1 cellular context compared by ENCODE assay signal in the genomic region with DNA sequence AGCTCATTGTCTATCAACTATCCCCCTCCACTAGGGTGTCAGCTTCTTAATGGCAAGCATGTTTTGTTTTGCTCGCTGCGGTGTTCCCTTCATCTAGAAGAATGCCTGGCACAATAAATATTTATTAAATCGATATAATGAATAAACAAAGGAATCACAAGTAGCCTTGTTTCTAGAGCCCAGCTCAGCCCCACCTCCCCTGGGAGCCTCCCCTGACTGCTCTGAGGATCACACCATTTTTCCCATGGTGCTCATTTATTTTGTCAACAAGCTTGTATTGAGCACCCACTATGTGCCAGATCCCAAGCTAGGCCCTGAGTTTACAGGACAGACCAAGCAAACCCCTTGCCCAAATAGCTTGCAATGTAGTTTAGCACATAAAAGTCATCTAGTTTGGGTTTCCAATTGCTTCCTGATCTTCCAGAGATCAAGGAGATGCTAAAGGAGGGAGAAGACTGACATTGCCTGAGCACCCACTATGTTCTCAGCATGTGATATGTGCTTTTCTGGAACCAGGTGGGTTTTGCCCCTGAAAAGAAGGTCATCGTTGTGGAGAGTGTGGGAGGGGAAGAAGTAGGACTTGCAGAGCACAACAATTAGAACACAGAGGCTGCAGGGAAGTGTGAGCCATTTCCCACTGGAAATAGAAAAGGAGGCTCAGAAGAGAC.
TF ChIP-seq lines count a peak whose summit lies in the region.

No MANE protein-coding gene starts in this region.

TF ChIP-seq in HepG2, 621 proteins besides CTCF, POLR2A, EP300 and RAD21 (continued from another document and continues in another):
- no peak for TF ChIP-seq ZUFSP (CRISPR knock-in tag; IDR thresholded peaks at IDR 0.05; ENCODE audit: borderline replicate concordance)
- no peak for TF ChIP-seq ZFP37 (CRISPR knock-in tag; IDR thresholded peaks at IDR 0.05; ENCODE audit: borderline replicate concordance)
- TF ChIP-seq ZMAT3 (CRISPR knock-in tag; conservative IDR thresholded peaks at IDR 0.05) = no peak
- TF ChIP-seq MEIS2 (CRISPR knock-in tag; IDR thresholded peaks at IDR 0.05) = no peak
- TF ChIP-seq FOXA1 (IDR thresholded peaks at IDR 0.05) = no peak
- peak; percentile 71 for TF ChIP-seq FOXA1 (CRISPR knock-in tag; IDR thresholded peaks at IDR 0.05)
- no peak for TF ChIP-seq STAG1 (CRISPR knock-in tag; IDR thresholded peaks at IDR 0.05)
- TF ChIP-seq FLYWCH1 (CRISPR knock-in tag; IDR thresholded peaks at IDR 0.05) = no peak
- TF ChIP-seq LRRFIP1 (CRISPR knock-in tag; conservative IDR thresholded peaks at IDR 0.05) = no peak
- TF ChIP-seq ATF5 (CRISPR knock-in tag; IDR thresholded peaks at IDR 0.05; ENCODE audit: low read depth) = no peak
- TF ChIP-seq ZFP36L1 (CRISPR knock-in tag; IDR thresholded peaks at IDR 0.05) = no peak
- no peak for TF ChIP-seq RBAK (CRISPR knock-in tag; IDR thresholded peaks at IDR 0.05)
- TF ChIP-seq ZNF337 (CRISPR knock-in tag; IDR thresholded peaks at IDR 0.05; ENCODE audit: borderline replicate concordance, low read depth) = no peak
- TF ChIP-seq ZNF101 (CRISPR knock-in tag; IDR thresholded peaks at IDR 0.05; ENCODE audit: borderline replicate concordance, low read depth) = no peak
- TF ChIP-seq ZSCAN30 (CRISPR knock-in tag; IDR thresholded peaks at IDR 0.05) = no peak
- no peak for TF ChIP-seq JDP2 (CRISPR knock-in tag; IDR thresholded peaks at IDR 0.05; ENCODE audit: borderline replicate concordance)
- TF ChIP-seq HNRNPH1 (optimal IDR thresholded peaks at IDR 0.05; ENCODE audit: low read depth, low read length) = no peak
- no peak for TF ChIP-seq ZNF569 (CRISPR knock-in tag; IDR thresholded peaks at IDR 0.05; ENCODE audit: borderline replicate concordance)
- TF ChIP-seq ZFY (CRISPR knock-in tag; IDR thresholded peaks at IDR 0.05) = peak; percentile 30; the same call in 1 of the 2 replicates
- no peak for TF ChIP-seq EED (CRISPR knock-in tag; IDR thresholded peaks at IDR 0.05)
- TF ChIP-seq HOXA7 (CRISPR knock-in tag; IDR thresholded peaks at IDR 0.05) = no peak
- TF ChIP-seq ZNF713 (CRISPR knock-in tag; IDR thresholded peaks at IDR 0.05) = no peak
- TF ChIP-seq ATM (IDR thresholded peaks at IDR 0.05; ENCODE audit: borderline replicate concordance) = no peak
- TF ChIP-seq FOXM1 (CRISPR knock-in tag; IDR thresholded peaks at IDR 0.05) = no peak
- TF ChIP-seq IKZF4 (CRISPR knock-in tag; IDR thresholded peaks at IDR 0.05; ENCODE audit: borderline replicate concordance, low read depth, not compliant biosample characterization) = no peak
- TF ChIP-seq ZNF263 (CRISPR knock-in tag; IDR thresholded peaks at IDR 0.05) = no peak
- no peak for TF ChIP-seq NFE2L1 (CRISPR knock-in tag; IDR thresholded peaks at IDR 0.05; ENCODE audit: borderline replicate concordance)
- TF ChIP-seq, protein P1, sequence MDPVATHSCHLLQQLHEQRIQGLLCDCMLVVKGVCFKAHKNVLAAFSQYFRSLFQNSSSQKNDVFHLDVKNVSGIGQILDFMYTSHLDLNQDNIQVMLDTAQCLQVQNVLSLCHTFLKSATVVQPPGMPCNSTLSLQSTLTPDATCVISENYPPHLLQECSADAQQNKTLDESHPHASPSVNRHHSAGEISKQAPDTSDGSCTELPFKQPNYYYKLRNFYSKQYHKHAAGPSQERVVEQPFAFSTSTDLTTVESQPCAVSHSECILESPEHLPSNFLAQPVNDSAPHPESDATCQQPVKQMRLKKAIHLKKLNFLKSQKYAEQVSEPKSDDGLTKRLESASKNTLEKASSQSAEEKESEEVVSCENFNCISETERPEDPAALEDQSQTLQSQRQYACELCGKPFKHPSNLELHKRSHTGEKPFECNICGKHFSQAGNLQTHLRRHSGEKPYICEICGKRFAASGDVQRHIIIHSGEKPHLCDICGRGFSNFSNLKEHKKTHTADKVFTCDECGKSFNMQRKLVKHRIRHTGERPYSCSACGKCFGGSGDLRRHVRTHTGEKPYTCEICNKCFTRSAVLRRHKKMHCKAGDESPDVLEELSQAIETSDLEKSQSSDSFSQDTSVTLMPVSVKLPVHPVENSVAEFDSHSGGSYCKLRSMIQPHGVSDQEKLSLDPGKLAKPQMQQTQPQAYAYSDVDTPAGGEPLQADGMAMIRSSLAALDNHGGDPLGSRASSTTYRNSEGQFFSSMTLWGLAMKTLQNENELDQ (CRISPR knock-in tag; IDR thresholded peaks at IDR 0.05; ENCODE audit: borderline replicate concordance) = no peak
- TF ChIP-seq ZKSCAN5 (CRISPR knock-in tag; IDR thresholded peaks at IDR 0.05) = no peak
- TF ChIP-seq PAX8 (CRISPR knock-in tag; IDR thresholded peaks at IDR 0.05; ENCODE audit: borderline replicate concordance) = no peak
- no peak; the same call in 1 of the 2 replicates for TF ChIP-seq ZFX (CRISPR knock-in tag; IDR thresholded peaks at IDR 0.05; ENCODE audit: low read depth)
- TF ChIP-seq ZIK1 (CRISPR knock-in tag; IDR thresholded peaks at IDR 0.05; ENCODE audit: borderline replicate concordance, low read depth) = no peak
- no peak for TF ChIP-seq EHMT2 (IDR thresholded peaks at IDR 0.05; ENCODE audit: borderline replicate concordance, low read depth, low read length)
- TF ChIP-seq ZNF772 (CRISPR knock-in tag; IDR thresholded peaks at IDR 0.05) = no peak
- no peak for TF ChIP-seq SCMH1 (CRISPR knock-in tag; IDR thresholded peaks at IDR 0.05; ENCODE audit: borderline replicate concordance)
- no peak for TF ChIP-seq NR1H2 (CRISPR knock-in tag; IDR thresholded peaks at IDR 0.05; ENCODE audit: borderline replicate concordance, low read depth)
- no peak; the same call in 1 of the 2 replicates for TF ChIP-seq ZNF264 (CRISPR knock-in tag; IDR thresholded peaks at IDR 0.05)
- peak; percentile 87 for TF ChIP-seq FOXA3 (CRISPR knock-in tag; IDR thresholded peaks at IDR 0.05)
- TF ChIP-seq ZNF589 (CRISPR knock-in tag; conservative IDR thresholded peaks at IDR 0.05) = no peak
- no peak for TF ChIP-seq ZNF883 (CRISPR knock-in tag; IDR thresholded peaks at IDR 0.05; ENCODE audit: not compliant biosample characterization)
- TF ChIP-seq ZNF703 (CRISPR knock-in tag; IDR thresholded peaks at IDR 0.05; ENCODE audit: borderline replicate concordance) = no peak
- TF ChIP-seq GABPB1 (CRISPR knock-in tag; IDR thresholded peaks at IDR 0.05) = no peak; the same call in 1 of the 2 replicates
- no peak for TF ChIP-seq HDAC6 (IDR thresholded peaks at IDR 0.05; ENCODE audit: low read depth, low read length)
- TF ChIP-seq SNAPC2 (CRISPR knock-in tag; IDR thresholded peaks at IDR 0.05) = no peak
- no peak for TF ChIP-seq YEATS4 (CRISPR knock-in tag; IDR thresholded peaks at IDR 0.05; ENCODE audit: borderline replicate concordance)
- TF ChIP-seq, protein P2, sequence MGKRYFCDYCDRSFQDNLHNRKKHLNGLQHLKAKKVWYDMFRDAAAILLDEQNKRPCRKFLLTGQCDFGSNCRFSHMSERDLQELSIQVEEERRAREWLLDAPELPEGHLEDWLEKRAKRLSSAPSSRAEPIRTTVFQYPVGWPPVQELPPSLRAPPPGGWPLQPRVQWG (CRISPR knock-in tag; IDR thresholded peaks at IDR 0.05; ENCODE audit: borderline replicate concordance, low read depth) = no peak
- TF ChIP-seq ZNF879 (CRISPR knock-in tag; IDR thresholded peaks at IDR 0.05) = no peak
- no peak for TF ChIP-seq ZFP41 (CRISPR knock-in tag; IDR thresholded peaks at IDR 0.05; ENCODE audit: borderline replicate concordance)
- no peak for TF ChIP-seq ZNF572 (CRISPR knock-in tag; IDR thresholded peaks at IDR 0.05)
- no peak for TF ChIP-seq ZBTB1 (CRISPR knock-in tag; IDR thresholded peaks at IDR 0.05; ENCODE audit: borderline replicate concordance)
- no peak for TF ChIP-seq PLSCR1 (CRISPR knock-in tag; IDR thresholded peaks at IDR 0.05; ENCODE audit: borderline replicate concordance)
- no peak for TF ChIP-seq ZNF792 (CRISPR knock-in tag; IDR thresholded peaks at IDR 0.05)
- no peak for TF ChIP-seq TERF1 (CRISPR knock-in tag; IDR thresholded peaks at IDR 0.05)
- no peak for TF ChIP-seq ZNF615 (CRISPR knock-in tag; IDR thresholded peaks at IDR 0.05; ENCODE audit: borderline replicate concordance)
- TF ChIP-seq ZBTB21 (CRISPR knock-in tag; IDR thresholded peaks at IDR 0.05) = no peak
- TF ChIP-seq, protein P3, sequence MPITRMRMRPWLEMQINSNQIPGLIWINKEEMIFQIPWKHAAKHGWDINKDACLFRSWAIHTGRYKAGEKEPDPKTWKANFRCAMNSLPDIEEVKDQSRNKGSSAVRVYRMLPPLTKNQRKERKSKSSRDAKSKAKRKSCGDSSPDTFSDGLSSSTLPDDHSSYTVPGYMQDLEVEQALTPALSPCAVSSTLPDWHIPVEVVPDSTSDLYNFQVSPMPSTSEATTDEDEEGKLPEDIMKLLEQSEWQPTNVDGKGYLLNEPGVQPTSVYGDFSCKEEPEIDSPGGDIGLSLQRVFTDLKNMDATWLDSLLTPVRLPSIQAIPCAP (CRISPR knock-in tag; IDR thresholded peaks at IDR 0.05; ENCODE audit: low read depth) = no peak
- TF ChIP-seq NR2F2 (IDR thresholded peaks at IDR 0.05; ENCODE audit: borderline replicate concordance, low read depth) = no peak
- TF ChIP-seq ZNF441 (CRISPR knock-in tag; IDR thresholded peaks at IDR 0.05; ENCODE audit: borderline replicate concordance) = no peak
- TF ChIP-seq DBP (CRISPR knock-in tag; IDR thresholded peaks at IDR 0.05; ENCODE audit: not compliant biosample characterization) = no peak
- peak; percentile 3; the same call in 1 of the 2 replicates for TF ChIP-seq RBFOX2 (IDR thresholded peaks at IDR 0.05; ENCODE audit: low read depth, low read length)
- no peak for TF ChIP-seq AHR (CRISPR knock-in tag; IDR thresholded peaks at IDR 0.05)
- TF ChIP-seq AGO2 (optimal IDR thresholded peaks at IDR 0.05; ENCODE audit: low read depth, low read length) = no peak
- no peak for TF ChIP-seq ELF4 (CRISPR knock-in tag; IDR thresholded peaks at IDR 0.05; ENCODE audit: borderline replicate concordance)
- TF ChIP-seq, protein P4, sequence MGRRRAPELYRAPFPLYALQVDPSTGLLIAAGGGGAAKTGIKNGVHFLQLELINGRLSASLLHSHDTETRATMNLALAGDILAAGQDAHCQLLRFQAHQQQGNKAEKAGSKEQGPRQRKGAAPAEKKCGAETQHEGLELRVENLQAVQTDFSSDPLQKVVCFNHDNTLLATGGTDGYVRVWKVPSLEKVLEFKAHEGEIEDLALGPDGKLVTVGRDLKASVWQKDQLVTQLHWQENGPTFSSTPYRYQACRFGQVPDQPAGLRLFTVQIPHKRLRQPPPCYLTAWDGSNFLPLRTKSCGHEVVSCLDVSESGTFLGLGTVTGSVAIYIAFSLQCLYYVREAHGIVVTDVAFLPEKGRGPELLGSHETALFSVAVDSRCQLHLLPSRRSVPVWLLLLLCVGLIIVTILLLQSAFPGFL (CRISPR knock-in tag; IDR thresholded peaks at IDR 0.05) = no peak
- no peak for TF ChIP-seq MEIS1 (CRISPR knock-in tag; IDR thresholded peaks at IDR 0.05; ENCODE audit: borderline replicate concordance)
